17 cellular contexts compared by ENCODE assay signal in genomic region chr11:122706261-122706660, GRCh38. TPM values are rescaled to one million over a fixed set of nuclear protein-coding genes. Genes with fewer than 3 reads are reported as not detected.
DNase-seq lines count a peak whose midpoint lies in the region; ATAC-seq, FAIRE-seq and TF ChIP-seq lines count a peak whose summit lies in the region.
"Had no signal": no experiment of that assay in that cellular context is flagged by ENCODE, and none has a peak within 500 bp of the region (broad histone marks: within the 10 kb centered on the region; RNA-seq: fewer than 3 reads in every experiment).

No MANE protein-coding gene starts in this region.

- no peaks in the 10 kb centered on the region for H3K27me3 Mint-ChIP-seq in T-helper 17 cell
- no peaks in the 10 kb centered on the region for H3K27me3 Mint-ChIP-seq in naive thymus-derived CD8-positive, alpha-beta T cell

- 19% methylated on average over 3 of the region's 3 CpGs for WGBS in A549 (ENCODE audit: missing lambda C conversion rate)

- H3K9me3 ChIP-seq in A549 (no peaks in the 10 kb centered on the region), T-helper 17 cell (ENCODE audit: control insufficient read depth, low read length, poor library complexity, severe bottlenecking) (no peaks in the 10 kb centered on the region)
- H3K9me3 ChIP-seq: esophagus muscularis mucosa, suprapubic skin had no signal

- H3K4me1 ChIP-seq in A549 = peaks cover 58% of the 10 kb centered on the region
- H3K4me1 ChIP-seq: esophagus muscularis mucosa, parathyroid adenoma, suprapubic skin had no signal

- H3K36me3 Mint-ChIP-seq in T-helper 17 cell (ENCODE audit: low read depth) = peaks cover 5% of the 10 kb centered on the region
- H3K36me3 Mint-ChIP-seq in naive thymus-derived CD8-positive, alpha-beta T cell = peaks cover 4 to 13% (median 11%) of the 10 kb centered on the region in 3 donors

- TF ChIP-seq RAD21 in A549 (conservative IDR thresholded peaks at IDR 0.05 in 1 of 2, IDR thresholded peaks at IDR 0.05 in 1 of 2) = no peak

- peak overlapping the region; percentile 9 for H3K27ac Mint-ChIP-seq in T-helper 17 cell
- peak overlapping the region in 4 of 10 donors; percentile 10 to 36 (median 23) for H3K27ac Mint-ChIP-seq in naive thymus-derived CD8-positive, alpha-beta T cell

- H3K4me3 ChIP-seq in A549 = no peak overlapping the region
- H3K4me3 ChIP-seq: esophagus muscularis mucosa, GM12878, suprapubic skin had no signal

- no peaks in the 10 kb centered on the region for H3K9me3 Mint-ChIP-seq in naive thymus-derived CD8-positive, alpha-beta T cell

- CTCF ChIA-PET in A549 (lab: Yijun Ruan, JAX) = interaction anchor here (0.6 to 0.7 kb wide), 3 partner anchors 9 to 73 kb away, joined by 3 to 4 read pairs (median 3); no protein-coding TSS in a partner anchor

- H3K4me3 Mint-ChIP-seq in T-helper 17 cell = no peak overlapping the region
- no peak overlapping the region for H3K4me3 Mint-ChIP-seq in naive thymus-derived CD8-positive, alpha-beta T cell

- no peak for TF ChIP-seq CTCF in A549 (IDR thresholded peaks at IDR 0.05)

- no peak for TF ChIP-seq EP300 in A549 (IDR thresholded peaks at IDR 0.05)

- FAIRE-seq in A549 (lab: Jason Lieb, UNC) = no peak
- FAIRE-seq: GM12878 had no signal

- peaks cover 17% of the 10 kb centered on the region for H3K4me1 Mint-ChIP-seq in T-helper 17 cell
- peaks cover 30 to 77% (median 68%) of the 10 kb centered on the region in 4 donors for H3K4me1 Mint-ChIP-seq in naive thymus-derived CD8-positive, alpha-beta T cell

- no peak for TF ChIP-seq POLR2A in A549 (IDR thresholded peaks at IDR 0.05; ENCODE audit: low read length)

- DNase-seq in A549 (ENCODE audit: low read depth in 1 of 2, low spot score in 1 of 2) = peak in 1 of 2 experiments; percentile 52
- DNase-seq in GM04504 (ENCODE audit: low read depth) = peak; percentile 57
- no peak for DNase-seq in T-helper 17 cell
- peak; percentile 35 for DNase-seq in hepatic stellate cell (ENCODE audit: low spot score)
- no peak for DNase-seq in mesenteric fat pad (ENCODE audit: low spot score)
- no peak for DNase-seq in retina
- DNase-seq in naive thymus-derived CD8-positive, alpha-beta T cell = no peak
- no peak for DNase-seq in activated CD4-positive, alpha-beta T cell treated with anti-CD3 and anti-CD28 coated beads, Interleukin-2, amount 50 U/mL, for 48 hours
- DNase-seq: activated T-cell treated with anti-CD3 and anti-CD28 coated beads for 4 hours; DMS79 treated with DMSO at 0.1 percent for 48 hours; NCI-H2107; stimulated activated CD4-positive, alpha-beta T cell treated with anti-CD3 and anti-CD28 coated beads, Interleukin-12 subunit alpha, Interleukin-12 subunit beta, amount 100 ng/mL, for 4 hours had no signal

- ATAC-seq in A549 (peak; percentile 17 to 61; a peak in 3 of 6 replicates), T-helper 17 cell (no peak)
- ATAC-seq in naive thymus-derived CD8-positive, alpha-beta T cell = no peak
- ATAC-seq: activated CD4-positive, CD25-positive, alpha-beta regulatory T cell treated with anti-CD3 and anti-CD28 coated beads, Interleukin-2, amount 50 U/mL, for 24 hours; GM12878 had no signal

- H3K4me2 ChIP-seq in A549 = peak overlapping the region; percentile 69

- POLR2A ChIA-PET in A549 (lab: Yijun Ruan, JAX) = interaction anchor here (0.6 to 1.4 kb wide), 3 partner anchors 50 to 66 kb away, joined by 3 to 4 read pairs (median 3); no protein-coding TSS in a partner anchor
- POLR2A ChIA-PET in naive thymus-derived CD8-positive, alpha-beta T cell (lab: Charles Lee) = interaction anchor here (0.7 to 3.1 kb wide), 4 partner anchors 9 to 14 kb away, joined by 3 to 13 read pairs (median 3); no protein-coding TSS in a partner anchor

- H3K27ac ChIP-seq in A549 = peak overlapping the region; percentile 58 to 76
- H3K27ac ChIP-seq: esophagus muscularis mucosa, parathyroid adenoma, suprapubic skin had no signal

TF ChIP-seq in A549, 52 proteins besides CTCF, POLR2A, EP300 and RAD21:
- TF ChIP-seq NPAS2 (CRISPR knock-in tag; IDR thresholded peaks at IDR 0.05; ENCODE audit: borderline replicate concordance) (no peak), RCOR1 (IDR thresholded peaks at IDR 0.05; ENCODE audit: low read depth, low read length) (no peak), CHD4 (IDR thresholded peaks at IDR 0.05; ENCODE audit: borderline replicate concordance) (no peak), CHD2 (IDR thresholded peaks at IDR 0.05; ENCODE audit: low read length, partially characterized antibody) (no peak), ESRRA (IDR thresholded peaks at IDR 0.05; ENCODE audit: borderline replicate concordance, low read length) (no peak), MAZ (IDR thresholded peaks at IDR 0.05; ENCODE audit: borderline replicate concordance, low read depth, low read length) (no peak)

RNA-seq across cellular contexts. Expression of gene UBASH3B, which starts 50.7 kb away (rescaled TPM):
- polyA plus RNA-seq in A549 (2011; rRNA removed) (43.0 and 52.2 TPM in 2 replicates), A549 (2017; fragmentation: RNase III; extraction: RNeasy Plus Mini Kit Qiagen cat#74134 plus additional on column Dnase treatment) (26.8 to 33.4 TPM (median 32.5 TPM) in 3 replicates)
- polyA plus RNA-seq in A549 (2012; cell fraction: cytosol; rRNA removed) = 22.4 and 29.5 TPM in 2 replicates
- polyA plus RNA-seq in A549 (2012; cell fraction: nucleus; rRNA removed) = 25.3 and 30.1 TPM in 2 replicates
- polyA minus RNA-seq in A549 (2011; rRNA and poly(A)+ RNA removed) = 215 and 227 TPM in 2 replicates
- total RNA-seq in T-helper 17 cell (10 to 100 TPM; 22.6 to 23.6 TPM), mesenteric fat pad (51.3 TPM)
- total RNA-seq in naive thymus-derived CD8-positive, alpha-beta T cell = 10 to 100 TPM; 33.7 to 35.2 TPM
- 10 to 100 TPM in 1 of 3 donors, 1 to 10 TPM in 2; 6.8 to 12.8 (median 7.1) TPM for polyA plus RNA-seq in naive thymus-derived CD8-positive, alpha-beta T cell

Comparison
In these comparisons a context has a peak if more than half of its experiments do, and no peak if none do; other contexts are left out.
1. ATAC-seq: peak in A549 (2 of 2); none in T-helper 17 cell (single experiment) and naive thymus-derived CD8-positive, alpha-beta T cell (0 of 2).
2. DNase-seq: peak in GM04504 (single experiment) and hepatic stellate cell (single experiment); none in T-helper 17 cell (0 of 3), mesenteric fat pad (single experiment), retina (single experiment), naive thymus-derived CD8-positive, alpha-beta T cell (0 of 10) and activated CD4-positive, alpha-beta T cell treated with anti-CD3 and anti-CD28 coated beads, Interleukin-2, amount 50 U/mL, for 48 hours (0 of 2).